14 cellular contexts compared by ENCODE assay signal in the genomic region with DNA sequence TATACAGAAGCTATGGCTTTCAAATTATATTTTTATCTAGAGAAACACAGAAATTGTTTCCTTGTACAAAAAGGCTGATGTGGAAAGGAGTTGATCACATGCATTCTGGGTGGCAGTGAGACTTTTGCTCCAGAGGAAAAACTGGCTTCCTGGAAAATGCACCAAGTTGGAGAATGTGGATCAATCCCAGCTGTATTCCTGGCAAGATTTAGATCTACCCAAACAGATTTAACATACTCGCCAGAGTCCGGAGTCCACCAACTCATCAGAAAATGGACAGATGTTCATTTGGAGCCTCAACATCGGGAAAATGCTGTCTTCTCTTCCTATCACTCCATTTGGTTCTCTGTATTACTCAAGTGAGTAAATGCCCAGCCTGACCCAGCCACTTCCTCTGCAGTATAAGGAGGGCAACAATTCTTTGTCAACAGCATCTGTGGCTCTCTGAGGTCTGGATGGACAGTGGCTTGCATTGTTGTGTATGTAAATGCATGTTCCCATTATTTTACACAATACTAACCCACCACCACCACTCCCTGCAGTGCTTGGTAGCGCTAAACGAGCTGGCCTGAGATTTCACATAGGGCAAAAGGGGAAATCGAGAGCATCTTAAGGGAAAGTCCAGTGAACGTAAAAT.
DNase-seq lines count a peak whose midpoint lies in the region; ATAC-seq and TF ChIP-seq lines count a peak whose summit lies in the region.
"Had no signal": no experiment of that assay in that cellular context is flagged by ENCODE, and none has a peak within 500 bp of the region (broad histone marks: within the 10 kb centered on the region; RNA-seq: fewer than 3 reads in every experiment).

No MANE protein-coding gene starts in this region.

- intact Hi-C loops in posterior cingulate gyrus (cut with DNase I), result loop anchor here (1.0 kb wide), 1 partner anchor 112 kb away; no protein-coding TSS in a partner anchor

- H3K9me3 ChIP-seq in SJCRH30 (replicated peaks), result 0 out of 2 replicates have a peak, but pooled peaks cover 3% of the 10 kb centered on the region

- DNase-seq in HL-60 (ENCODE audit: low read depth in 1 of 2, low spot score in 1 of 2) (peak in 1 of 2 experiments; percentile 58), amygdala (lab: John Stamatoyannopoulos, UW) (peak in 36 of 56 donors; percentile 12 to 80 (median 46)), inferior parietal cortex (ENCODE audit: extremely low spot score) (peak; percentile 68), posterior cingulate gyrus (peak in 6 of 10 donors; percentile 22 to 90 (median 48)), dedifferentiated amniotic fluid mesenchymal stem cell (ENCODE audit: extremely low spot score) (no peak), SJCRH30 (no peak)
- no peak for DNase-seq in stimulated activated naive CD4-positive, alpha-beta T cell (lab: John Stamatoyannopoulos, UW)
- DNase-seq: activated CD4-positive, alpha-beta memory T cell treated with anti-CD3 and anti-CD28 coated beads, Interleukin-2, amount 10 ng/mL, durations not matched to agents 7 days and 5 days; activated T-cell treated with anti-CD3 and anti-CD28 coated beads, Interleukin-2, amount 50 U/mL, for 4 hours; NCI-H1092 treated with DMSO at 0.1 percent for 48 hours; NCI-H774; WERI-Rb-1 had no signal

- no peak for TF ChIP-seq CTCF in HL-60 (IDR thresholded peaks at IDR 0.05; ENCODE audit: insufficient read depth, low read length)

- H3K27ac ChIP-seq in HL-60 (replicated peaks) (0 out of 2 replicates have a peak overlapping the region, but pooled peaks have one; percentile 21), SJCRH30 (no peak overlapping the region)
- H3K27ac ChIP-seq: RWPE1, WERI-Rb-1 had no signal

- no peak for ATAC-seq in HG03139 (IDR thresholded peaks at IDR 0.05; ENCODE audit: unreplicated experiment)
- ATAC-seq: activated T-cell treated with anti-CD3 and anti-CD28 coated beads, Interleukin-2, amount 50 U/mL, for 4 hours had no signal

- no peaks in the 10 kb centered on the region for H3K27me3 ChIP-seq in HL-60 (ENCODE audit: insufficient read depth, poor library complexity, severe bottlenecking)
- H3K27me3 ChIP-seq in SJCRH30, result no peaks in the 10 kb centered on the region; the same call in 1 of the 2 replicates

- H3K4me1 ChIP-seq in SJCRH30, result no peaks in the 10 kb centered on the region

- H3K4me3 ChIP-seq in HL-60 (replicated peaks; ENCODE audit: insufficient read depth, low read length) (no peak overlapping the region), SJCRH30 (no peak overlapping the region)

- no peaks in the 10 kb centered on the region for H3K36me3 ChIP-seq in SJCRH30
- H3K36me3 ChIP-seq: WERI-Rb-1 had no signal

Comparison
In these comparisons a context has a peak if more than half of its experiments do, and no peak if none do; other contexts are left out.
1. DNase-seq: peak in amygdala (36 of 56), inferior parietal cortex (single experiment) and posterior cingulate gyrus (6 of 10); none in dedifferentiated amniotic fluid mesenchymal stem cell (single experiment), SJCRH30 (0 of 2) and stimulated activated naive CD4-positive, alpha-beta T cell (0 of 6).